13 cellular contexts compared by ENCODE assay signal in the genomic region with DNA sequence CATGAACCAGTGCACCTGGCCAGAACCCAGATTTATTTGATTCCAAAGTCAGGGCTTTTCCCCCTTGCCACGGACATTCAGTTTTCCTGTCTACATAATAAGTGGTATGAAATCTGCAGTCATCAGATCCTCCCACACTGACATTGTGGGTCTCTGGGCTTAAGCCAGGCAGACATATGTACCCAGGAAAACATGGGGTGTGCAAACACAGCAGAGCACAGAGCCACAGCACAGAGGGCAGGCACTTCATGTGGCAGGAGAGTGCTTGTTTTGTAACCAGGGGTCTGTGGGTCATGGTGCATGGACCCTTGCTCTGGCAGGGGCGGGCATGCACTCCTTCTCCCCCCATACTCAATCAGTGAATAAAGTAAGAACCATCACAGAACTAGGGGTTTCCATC.
"Had no signal": no experiment of that assay in that cellular context is flagged by ENCODE, and none has a peak within 500 bp of the region (broad histone marks: within the 10 kb centered on the region; RNA-seq: fewer than 3 reads in every experiment).

No MANE protein-coding gene starts in this region.

- H3K36me3 ChIP-seq: esophagus squamous epithelium, spleen, stomach had no signal

- ATAC-seq: naive thymus-derived CD8-positive, alpha-beta T cell; sciatic nerve; stimulated activated naive B cell treated with anti-CD40 and anti-IgM and Interleukin-4, amounts not matched to agents 10 μg/mL and 1 μg/mL and 100 μg/mL, for 72 hours had no signal

- H3K4me2 ChIP-seq: hepatocyte had no signal

- H3K27ac ChIP-seq: esophagus squamous epithelium, hepatocyte, parathyroid adenoma, spleen, stomach had no signal

- H3K27me3 ChIP-seq: esophagus squamous epithelium, hepatocyte, spleen, stomach had no signal

- DNase-seq: esophagus squamous epithelium; mesendoderm; naive thymus-derived CD8-positive, alpha-beta T cell; spleen; stimulated activated CD4-positive, alpha-beta T cell treated with anti-CD3 and anti-CD28 coated beads, Interleukin-15, amount 100 ng/mL, for 24 hours; stimulated activated CD4-positive, alpha-beta T cell treated with anti-CD3 and anti-CD28 coated beads, Interleukin-2, amount 100 ng/mL, for 24 hours; stimulated activated CD4-positive, alpha-beta T cell treated with anti-CD3 and anti-CD28 coated beads, Interleukin-4, amount 100 ng/mL, for 4 hours; stimulated activated naive B cell treated with anti-CD40 and anti-IgM and Interleukin-4, amounts not matched to agents 10 μg/mL and 1 μg/mL and 100 μg/mL, for 72 hours; stomach; trophoblast cell had no signal

- H3K9ac ChIP-seq: parathyroid adenoma had no signal

- H2AFZ ChIP-seq: hepatocyte, parathyroid adenoma had no signal

- H3K4me3 ChIP-seq: esophagus squamous epithelium, hepatocyte, spleen, stomach had no signal

- H3K9me3 ChIP-seq: esophagus squamous epithelium, spleen, stomach had no signal
